8 cellular contexts compared by ENCODE assay signal in the genomic region with DNA sequence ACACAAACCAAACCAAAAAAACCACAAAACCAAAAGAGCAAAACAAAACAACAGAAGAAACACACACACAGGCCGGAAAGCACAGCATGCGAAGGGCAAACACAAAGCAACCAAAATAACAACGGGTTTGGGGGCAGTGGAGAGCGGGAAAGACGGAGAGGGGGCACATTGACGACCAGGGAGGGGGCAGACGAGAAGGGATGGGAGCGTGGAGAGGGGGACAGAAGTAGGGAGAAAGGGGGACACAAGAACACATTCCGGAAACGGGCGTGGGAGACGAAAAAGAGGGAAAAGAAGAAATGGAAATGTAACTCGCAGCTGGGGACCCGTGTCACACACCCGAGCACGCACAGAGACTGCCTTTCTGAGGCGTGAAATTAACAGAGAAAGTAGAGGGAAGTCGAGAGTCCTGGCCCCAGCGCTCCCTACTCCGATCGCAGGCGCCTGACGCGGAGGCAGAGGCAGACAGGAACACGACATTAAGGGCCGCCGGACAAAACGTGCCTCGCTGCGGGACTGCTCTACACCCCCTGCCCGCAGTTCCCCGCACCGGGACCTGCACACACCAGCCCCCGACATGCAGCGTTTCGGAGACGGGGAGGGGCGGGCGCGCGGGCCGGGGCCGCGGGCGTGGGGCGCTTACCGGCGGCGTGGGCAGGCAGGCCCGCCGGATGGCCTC. TPM values are rescaled to one million over a fixed set of nuclear protein-coding genes. Genes with fewer than 3 reads are reported as not detected.
A peak's percentile ranks its signal among the peaks of the same experiment; 100 is the strongest.
DNase-seq lines count a peak whose midpoint lies in the region; ATAC-seq and TF ChIP-seq lines count a peak whose summit lies in the region.

No MANE protein-coding gene starts in this region.

- POLR2A ChIA-PET in AG04450 (lab: Yijun Ruan, JAX): no interaction called here
- POLR2A ChIA-PET in T-cell (lab: Charles Lee): no interaction called here

- H3K36me3 ChIP-seq in iPS-18a (ENCODE audit: control insufficient read depth, low read depth, low read length) (no peaks in the 10 kb centered on the region), thoracic aorta (no peaks in the 10 kb centered on the region)

- no peak for DNase-seq in AG04450 (ENCODE audit: low read depth, low spot score)
- DNase-seq in T-cell: no peak
- no peak for DNase-seq in thoracic aorta (ENCODE audit: low spot score)
- DNase-seq in dermis blood vessel endothelial cell: no peak
- DNase-seq in middle frontal gyrus (ENCODE audit: extremely low spot score, low spot score): no peak

- H3K27me3 ChIP-seq in AG04450 (ENCODE audit: control insufficient read depth, insufficient read depth, low read length): peaks cover 90% of the 10 kb centered on the region
- peaks cover 97% of the 10 kb centered on the region for H3K27me3 ChIP-seq in iPS-18a (ENCODE audit: control insufficient read depth, insufficient read depth, low read length)
- peaks cover 65% of the 10 kb centered on the region for H3K27me3 ChIP-seq in thoracic aorta (replicated peaks; ENCODE audit: insufficient read depth)

- H3K4me3 Mint-ChIP-seq in T-cell: peak overlapping the region; percentile 75 to 81 (median 80)

- peaks cover 31 to 54% (median 34%) of the 10 kb centered on the region in 3 donors for H3K4me1 Mint-ChIP-seq in T-cell

- peaks cover 0 to 5% (median 0%) of the 10 kb centered on the region in 3 donors for H3K9me3 Mint-ChIP-seq in T-cell

- H3K9me3 ChIP-seq in AG04450 (ENCODE audit: control insufficient read depth, insufficient read depth, low read length): no peaks in the 10 kb centered on the region; the same call in 1 of the 2 replicates
- H3K9me3 ChIP-seq in iPS-18a (ENCODE audit: control insufficient read depth, low read depth, low read length): no peaks in the 10 kb centered on the region
- H3K9me3 ChIP-seq in thoracic aorta: no peaks in the 10 kb centered on the region

- H3K4me1 ChIP-seq in iPS-18a (ENCODE audit: control insufficient read depth, low read depth, low read length) (peaks cover 24% of the 10 kb centered on the region), thoracic aorta (ENCODE audit: control insufficient read depth in 1 of 2, low read depth in 2 of 2) (peaks cover 23 to 27% of the 10 kb centered on the region in 2 donors)

- H3K27ac ChIP-seq in AG04450 (ENCODE audit: low read depth, low read length) (no peak overlapping the region), iPS-18a (ENCODE audit: low read length) (no peak overlapping the region), thoracic aorta (no peak overlapping the region)

- peaks cover 77 to 87% of the 10 kb centered on the region in 2 donors for H3K27me3 Mint-ChIP-seq in T-cell

- H3K36me3 Mint-ChIP-seq in T-cell: no peaks in the 10 kb centered on the region

- TF ChIP-seq CTCF in AG04450 (IDR thresholded peaks at IDR 0.05; ENCODE audit: low read depth, low read length): no peak
- TF ChIP-seq CTCF in thoracic aorta (IDR thresholded peaks at IDR 0.05): no peak

- ATAC-seq in GM18517 (IDR thresholded peaks at IDR 0.05; ENCODE audit: unreplicated experiment): peak; percentile 27
- peak; percentile 22 for ATAC-seq in HG03066 (IDR thresholded peaks at IDR 0.05; ENCODE audit: low read depth, unreplicated experiment)
- ATAC-seq in T-cell (replicated peaks in 1 of 4): peak; percentile 32 to 45 (median 38)
- ATAC-seq in thoracic aorta (ENCODE audit: insufficient number of reproducible peaks, low FRiP score, low read depth): no peak

- H3K27ac Mint-ChIP-seq in T-cell: peak overlapping the region in 1 of 2 donors; percentile 66

- CTCF ChIA-PET in AG04450 (lab: Charles Lee) (no interaction called here), T-cell (lab: Charles Lee) (no interaction called here)

- no peak overlapping the region for H3K9ac ChIP-seq in iPS-18a (ENCODE audit: low read length)

- H3K4me3 ChIP-seq in AG04450 (ENCODE audit: low read depth, low read length): peak overlapping the region; percentile 32; the same call in 1 of the 2 replicates
- H3K4me3 ChIP-seq in iPS-18a (ENCODE audit: low read length): peak overlapping the region; percentile 54
- peak overlapping the region; percentile 65 for H3K4me3 ChIP-seq in thoracic aorta

RNA-seq across cellular contexts. Expression of a gene that starts 0.7 kb away (rescaled TPM):
- polyA plus RNA-seq in AG04450 (2011; rRNA removed): not detected in 2 replicates
- not detected in 2 replicates for polyA minus RNA-seq in AG04450 (2011; rRNA and poly(A)+ RNA removed)
- total RNA-seq in T-cell: under 1 TPM in 4 of 5 donors, not detected in 1; 0.07 to 0.13 (median 0.10) TPM
- 1 to 10 TPM in 1 of 2 donors, not detected in 1; 1.1 TPM for total RNA-seq in thoracic aorta
- total RNA-seq in dermis blood vessel endothelial cell: not detected in 2 replicates

RNA-seq across cellular contexts. Expression of a gene that starts 56.3 kb away (rescaled TPM):
- polyA plus RNA-seq in AG04450 (2011; rRNA removed): 9.4 and 13.6 TPM in 2 replicates
- 9.4 and 13.3 TPM in 2 replicates for polyA minus RNA-seq in AG04450 (2011; rRNA and poly(A)+ RNA removed)
- 10 to 100 TPM in 3 of 5 donors, 1 to 10 TPM in 2; 4.8 to 14.3 (median 12.3) TPM for total RNA-seq in T-cell
- 10 to 100 TPM in 1 of 2 donors, 1 to 10 TPM in 1; 9.3 to 10.2 TPM for total RNA-seq in thoracic aorta
- 28.1 and 29.0 TPM in 2 replicates for total RNA-seq in dermis blood vessel endothelial cell
